In genomic region chr3:61761694-61762430, GRCh38 we compare ENCODE assay signal across 21 cellular contexts.
"Had no signal": no experiment of that assay in that cellular context is flagged by ENCODE, and none has a peak within 500 bp of the region (broad histone marks: within the 10 kb centered on the region; RNA-seq: fewer than 3 reads in every experiment).

No MANE protein-coding gene starts in this region.

- H3K4me3 ChIP-seq: prostate gland, skin epidermis, spleen, thoracic aorta, tibial nerve, upper lobe of left lung, uterus had no signal

- H3K9me3 ChIP-seq: prostate gland, thoracic aorta, tibial nerve, upper lobe of left lung, uterus had no signal

- H3K27me3 ChIP-seq: foreskin keratinocyte, spleen, tibial nerve, upper lobe of left lung, uterus had no signal

- H3K27ac ChIP-seq: epithelial cell of prostate, foreskin keratinocyte, prostate gland, skin epidermis, spleen, thoracic aorta, upper lobe of left lung, uterus had no signal

- ATAC-seq: esophagus mucosa; naive thymus-derived CD8-positive, alpha-beta T cell; stimulated activated memory B cell treated with anti-CD40 and anti-IgM and Interleukin-4, amounts not matched to agents 10 μg/mL and 1 μg/mL and 100 μg/mL, for 72 hours; stimulated activated naive CD8-positive, alpha-beta T cell treated with anti-CD3 and anti-CD28 coated beads, Interleukin-15, Interleukin-2, amounts not matched to agents 100 U/mL and 50 U/mL, for 24 hours had no signal

- DNase-seq: effector CD8-positive, alpha-beta T cell; endodermal cell; foreskin keratinocyte; glutamatergic neuron; naive thymus-derived CD8-positive, alpha-beta T cell; nephron progenitor cell; nucleus accumbens; right cardiac atrium; spleen; stimulated activated CD4-positive, alpha-beta T cell treated with anti-CD3 and anti-CD28 coated beads, Interleukin-4, amount 100 ng/mL, for 4 hours; stimulated activated naive CD8-positive, alpha-beta T cell treated with anti-CD3 and anti-CD28 coated beads, Interleukin-15, Interleukin-2, amounts not matched to agents 100 U/mL and 50 U/mL, for 24 hours; upper lobe of left lung; uterus had no signal

- H3K36me3 ChIP-seq: prostate gland, spleen, thoracic aorta, tibial nerve, upper lobe of left lung, uterus had no signal

- H3K4me1 ChIP-seq: foreskin keratinocyte, prostate gland, spleen, upper lobe of left lung, uterus had no signal

- FAIRE-seq: colon had no signal
